1 cellular context compared by ENCODE assay signal in genomic region chr16:3457434-3458252, GRCh38.
TF ChIP-seq lines count a peak whose summit lies in the region.

No MANE protein-coding gene starts in this region.

TF ChIP-seq in K562, 482 proteins besides CTCF, POLR2A, EP300 and RAD21 (continued from another document and continues in another):
- no peak for TF ChIP-seq ZNF318 (IDR thresholded peaks at IDR 0.05; ENCODE audit: borderline replicate concordance in 1 of 2, low read depth in 1 of 2)
- peak; percentile 70; the same call in 1 of the 2 replicates for TF ChIP-seq KLF1 (tag; IDR thresholded peaks at IDR 0.05)
- peak; percentile 71; the same call in 1 of the 2 replicates for TF ChIP-seq MTA3 (IDR thresholded peaks at IDR 0.05; ENCODE audit: borderline replicate concordance)
- TF ChIP-seq PHF20 (IDR thresholded peaks at IDR 0.05; ENCODE audit: partially characterized antibody), result peak; percentile 92
- peak; percentile 79 for TF ChIP-seq POLR2B (IDR thresholded peaks at IDR 0.05; ENCODE audit: low read depth, partially characterized antibody)
- no peak for TF ChIP-seq FOXK2 (conservative IDR thresholded peaks at IDR 0.05 in 1 of 2, IDR thresholded peaks at IDR 0.05 in 1 of 2; ENCODE audit: low read depth in 2 of 2)
- TF ChIP-seq NR0B1 (IDR thresholded peaks at IDR 0.05; ENCODE audit: partially characterized antibody), result no peak
- TF ChIP-seq ZBTB49 (CRISPR knock-in tag; IDR thresholded peaks at IDR 0.05; ENCODE audit: borderline replicate concordance), result no peak
- no peak for TF ChIP-seq STAT5A (IDR thresholded peaks at IDR 0.05; ENCODE audit: borderline replicate concordance, low read length)
- 0 out of 2 replicates have a peak, but pooled peaks have one; percentile 41 for TF ChIP-seq ZNF12 (CRISPR knock-in tag; IDR thresholded peaks at IDR 0.05)
- TF ChIP-seq SP1 (CRISPR knock-in tag; IDR thresholded peaks at IDR 0.05), result peak; percentile 81
- TF ChIP-seq RBFOX2 (IDR thresholded peaks at IDR 0.05; ENCODE audit: low read depth, low read length), result peak; percentile 96
- no peak for TF ChIP-seq CAMTA2 (CRISPR knock-in tag; conservative IDR thresholded peaks at IDR 0.05)
- TF ChIP-seq SRSF7 (optimal IDR thresholded peaks at IDR 0.05; ENCODE audit: low read depth, low read length), result no peak
- TF ChIP-seq TFAP4 (CRISPR knock-in tag; IDR thresholded peaks at IDR 0.05; ENCODE audit: borderline replicate concordance), result peak; percentile 59; the same call in 1 of the 2 replicates
- TF ChIP-seq MYNN (IDR thresholded peaks at IDR 0.05), result no peak
- TF ChIP-seq MYNN (CRISPR knock-in tag; IDR thresholded peaks at IDR 0.05), result no peak
- peak; percentile 60 for TF ChIP-seq E2F8 (IDR thresholded peaks at IDR 0.05; ENCODE audit: low read depth, partially characterized antibody)
- peak; percentile 89 to 93 for TF ChIP-seq MNT (conservative IDR thresholded peaks at IDR 0.05)
- TF ChIP-seq ZNF263 (CRISPR knock-in tag; IDR thresholded peaks at IDR 0.05; ENCODE audit: borderline replicate concordance), result 0 out of 2 replicates have a peak, but pooled peaks have one; percentile 32
- peak; percentile 53; the same call in 1 of the 2 replicates for TF ChIP-seq ESRRA (IDR thresholded peaks at IDR 0.05; ENCODE audit: borderline replicate concordance, low read depth)
- TF ChIP-seq NFIC (IDR thresholded peaks at IDR 0.05), result peak; percentile 14; the same call in 1 of the 2 replicates
- no peak for TF ChIP-seq RFX7 (CRISPR knock-in tag; IDR thresholded peaks at IDR 0.05)
- TF ChIP-seq ZBTB34 (CRISPR knock-in tag; IDR thresholded peaks at IDR 0.05), result no peak
- peak; percentile 96 for TF ChIP-seq MAZ (CRISPR knock-in tag; conservative IDR thresholded peaks at IDR 0.05 in 1 of 2, IDR thresholded peaks at IDR 0.05 in 1 of 2)
- 0 out of 2 replicates have a peak, but pooled peaks have one; percentile 70 for TF ChIP-seq ZBTB17 (CRISPR knock-in tag; IDR thresholded peaks at IDR 0.05)
- TF ChIP-seq ZFP91 (CRISPR knock-in tag; IDR thresholded peaks at IDR 0.05), result no peak
- TF ChIP-seq SIN3A (IDR thresholded peaks at IDR 0.05; ENCODE audit: borderline replicate concordance in 2 of 2, control insufficient read depth in 1 of 2, low read depth in 2 of 2, low read length in 2 of 2), result peak in 1 of 2 experiments; percentile 71; a peak in 1 of 4 replicates
- TF ChIP-seq RB1 (IDR thresholded peaks at IDR 0.05; ENCODE audit: low read depth), result peak; percentile 82; the same call in 1 of the 2 replicates
- peak; percentile 93; the same call in 1 of the 2 replicates for TF ChIP-seq HMGXB4 (CRISPR knock-in tag; IDR thresholded peaks at IDR 0.05)
- peak; percentile 53; the same call in 1 of the 2 replicates for TF ChIP-seq NFRKB (IDR thresholded peaks at IDR 0.05; ENCODE audit: low read depth)
- TF ChIP-seq FOXP1 (CRISPR knock-in tag; IDR thresholded peaks at IDR 0.05), result peak; percentile 90
- peak; percentile 93 for TF ChIP-seq GATAD2B (IDR thresholded peaks at IDR 0.05; ENCODE audit: borderline replicate concordance)
- TF ChIP-seq EP400 (IDR thresholded peaks at IDR 0.05), result peak; percentile 93
- TF ChIP-seq CREB1 (IDR thresholded peaks at IDR 0.05), result no peak
- TF ChIP-seq CREB1 (CRISPR knock-in tag; IDR thresholded peaks at IDR 0.05), result 0 out of 2 replicates have a peak, but pooled peaks have one; percentile 35
